Comparison of ENCODE assay signal across 8 cellular contexts in the genomic region with DNA sequence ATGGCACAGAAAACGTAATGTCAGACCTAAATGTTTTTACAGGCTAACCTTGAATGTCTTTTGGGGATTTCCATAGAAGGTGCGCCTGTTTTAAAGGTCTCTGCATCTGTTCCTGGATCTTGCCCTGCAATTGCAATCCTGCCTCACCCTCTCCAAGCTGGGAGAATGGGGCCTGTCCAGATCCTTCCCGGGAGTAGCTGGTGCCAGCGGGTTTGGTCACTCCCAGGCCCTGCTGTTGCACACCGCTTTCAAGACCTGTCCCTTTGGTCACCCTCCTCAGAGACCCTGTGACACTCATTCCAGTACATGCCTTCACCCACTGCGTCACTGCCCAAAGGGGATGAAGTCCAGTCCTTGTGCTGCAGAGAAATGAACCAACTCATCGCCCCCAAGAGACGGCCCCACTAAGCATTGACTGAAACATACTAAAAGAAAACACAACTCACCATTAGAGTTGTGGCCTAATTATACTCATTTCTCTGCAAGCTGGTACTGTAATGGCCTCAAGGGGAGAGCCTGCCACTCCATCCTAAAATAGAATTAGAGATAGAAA. TPM values are rescaled to one million over a fixed set of nuclear protein-coding genes. Genes with fewer than 3 reads are reported as not detected.
A peak's percentile ranks its signal among the peaks of the same experiment; 100 is the strongest.
DNase-seq lines count a peak whose midpoint lies in the region; ATAC-seq and TF ChIP-seq lines count a peak whose summit lies in the region.

No MANE protein-coding gene starts in this region.

- H3K4me3 ChIP-seq in hepatocyte, result no peak overlapping the region

- intact Hi-C loops in sciatic nerve (cut with DNase I), result loop anchor here (5.0 kb wide), 1 partner anchor 110 kb away; no protein-coding TSS in a partner anchor

- peaks cover 20% of the 10 kb centered on the region for H3K79me2 ChIP-seq in hepatocyte

- H3K9me3 Mint-ChIP-seq in activated naive CD4-positive, alpha-beta T cell treated with anti-CD3 and anti-CD28 coated beads, Interleukin-2, amount 50 U/mL, for 24 hours, result no peaks in the 10 kb centered on the region

- peak overlapping the region; percentile 94 for H3K4me2 ChIP-seq in hepatocyte

- DNase-seq in Daoy (ENCODE audit: low read depth) (peak; percentile 55), MV-4-11 (lab: John Stamatoyannopoulos, UW) (peak; percentile 76), hepatocyte (ENCODE audit: low spot score) (peak; percentile 72), sciatic nerve (ENCODE audit: low spot score) (peak; percentile 76), NCI-H1105 (lab: John Stamatoyannopoulos, UW) (no peak)

- peaks cover 43% of the 10 kb centered on the region for H3K4me1 ChIP-seq in hepatocyte (ENCODE audit: insufficient read depth)

- H3K27ac Mint-ChIP-seq in activated naive CD4-positive, alpha-beta T cell treated with anti-CD3 and anti-CD28 coated beads, Interleukin-2, amount 50 U/mL, for 24 hours, result peak overlapping the region; percentile 98

- no peaks in the 10 kb centered on the region for H3K27me3 ChIP-seq in hepatocyte

- H3K27ac ChIP-seq in hepatocyte, result peak overlapping the region; percentile 99

- no peaks in the 10 kb centered on the region for H3K9me2 ChIP-seq in hepatocyte (replicated peaks; ENCODE audit: insufficient read depth)

- no peaks in the 10 kb centered on the region for H3K36me3 ChIP-seq in hepatocyte (replicated peaks; ENCODE audit: insufficient read depth, low read depth)

- peaks cover 8% of the 10 kb centered on the region for H3K36me3 Mint-ChIP-seq in activated naive CD4-positive, alpha-beta T cell treated with anti-CD3 and anti-CD28 coated beads, Interleukin-2, amount 50 U/mL, for 24 hours

- peaks cover 6% of the 10 kb centered on the region for H4K20me1 ChIP-seq in hepatocyte (ENCODE audit: insufficient read depth, poor library complexity, severe bottlenecking)

- no peaks in the 10 kb centered on the region for H3K9me3 ChIP-seq in hepatocyte (ENCODE audit: low read depth)

- no peaks in the 10 kb centered on the region for H3K27me3 Mint-ChIP-seq in activated naive CD4-positive, alpha-beta T cell treated with anti-CD3 and anti-CD28 coated beads, Interleukin-2, amount 50 U/mL, for 24 hours

- H3K4me1 Mint-ChIP-seq in activated naive CD4-positive, alpha-beta T cell treated with anti-CD3 and anti-CD28 coated beads, Interleukin-2, amount 50 U/mL, for 24 hours, result peaks cover 50% of the 10 kb centered on the region

- peak; percentile 11 for ATAC-seq in sciatic nerve
- no peak for ATAC-seq in GM18873 (IDR thresholded peaks at IDR 0.05; ENCODE audit: low FRiP score, unreplicated experiment)
- no peak for ATAC-seq in HG02623 (IDR thresholded peaks at IDR 0.05; ENCODE audit: unreplicated experiment)

- no peak overlapping the region for H2AFZ ChIP-seq in hepatocyte

- TF ChIP-seq CTCF in hepatocyte (IDR thresholded peaks at IDR 0.05; ENCODE audit: poor library complexity), result no peak

- 57% methylated on average over 8 of the region's 8 CpGs for WGBS in hepatocyte (ENCODE audit: low lambda C conversion rate, missing lambda C conversion rate)

- H3K4me3 Mint-ChIP-seq in activated naive CD4-positive, alpha-beta T cell treated with anti-CD3 and anti-CD28 coated beads, Interleukin-2, amount 50 U/mL, for 24 hours, result peak overlapping the region; percentile 88

RNA-seq across cellular contexts. Expression of gene IRF2BP2, which starts 1.9 kb away (rescaled TPM):
- 50.6 and 51.9 TPM in 2 replicates for total RNA-seq in Daoy (2014; rRNA removed; shearing (Covaris generic))
- total RNA-seq in hepatocyte, result 113 and 135 TPM in 2 replicates
- 65.9 and 68.2 TPM in 2 replicates for polyA plus RNA-seq in hepatocyte
- 142 TPM for total RNA-seq in sciatic nerve
